ENCODE assay signal across 8 cellular contexts in the genomic region with DNA sequence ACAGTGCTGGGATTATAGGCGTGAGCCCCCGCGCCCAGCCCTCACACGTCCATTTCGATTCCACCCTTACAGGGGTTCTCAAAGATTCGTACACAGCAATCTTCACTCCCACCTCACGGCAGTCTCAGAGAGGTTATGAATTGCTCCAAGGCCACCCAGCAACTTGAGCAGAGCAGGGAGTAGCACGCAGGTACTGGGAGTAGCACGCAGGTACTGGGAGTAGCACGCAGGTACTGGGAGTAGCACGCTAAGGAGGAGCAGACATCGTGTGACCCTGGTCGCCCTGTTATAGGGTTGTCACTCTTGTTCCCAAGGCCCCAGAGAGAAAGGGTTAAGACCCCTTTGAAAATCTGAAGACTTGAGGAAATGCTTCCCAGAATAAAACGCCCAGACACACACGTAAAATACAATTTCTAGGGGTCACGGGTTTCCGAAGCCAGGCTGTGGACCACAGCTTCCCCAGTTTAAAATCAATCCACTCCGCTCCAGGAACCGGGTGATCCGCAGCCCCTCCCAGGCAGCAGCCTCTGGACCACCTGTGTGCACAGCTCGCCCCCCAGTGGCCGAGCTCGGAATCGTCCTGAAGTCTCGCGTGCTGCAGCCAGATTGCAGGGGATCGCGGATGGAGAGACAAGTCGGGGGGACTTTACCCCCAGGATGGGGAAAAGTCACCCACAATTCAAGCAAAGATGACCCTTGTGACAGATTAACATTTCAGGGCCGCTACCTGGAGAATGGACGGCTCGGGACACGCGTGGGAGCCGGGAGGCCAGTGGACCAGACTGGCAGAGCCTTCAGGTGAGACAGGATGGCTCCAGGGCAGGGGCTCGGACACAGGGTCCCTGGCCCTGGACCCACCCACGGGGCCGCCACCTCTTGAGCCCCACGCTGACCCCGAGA.
DNase-seq lines count a peak whose midpoint lies in the region; ATAC-seq and TF ChIP-seq lines count a peak whose summit lies in the region.

No MANE protein-coding gene starts in this region.

- H3K4me1 ChIP-seq in CD4-positive, CD25-positive, alpha-beta regulatory T cell (ENCODE audit: control insufficient read depth, insufficient read depth, low read length, poor library complexity, severe bottlenecking): peaks cover 17% of the 10 kb centered on the region
- H3K4me1 ChIP-seq in mucosa of descending colon (ENCODE audit: low read depth): peaks cover 11% of the 10 kb centered on the region

- peaks cover 17 to 28% (median 20%) of the 10 kb centered on the region in 4 donors for H3K4me1 Mint-ChIP-seq in CD4-positive, CD25-positive, alpha-beta regulatory T cell
- peaks cover 46% of the 10 kb centered on the region for H3K4me1 Mint-ChIP-seq in activated CD8-positive, alpha-beta memory T cell treated with anti-CD3 and anti-CD28 coated beads, Interleukin-2, amount 10 ng/mL, durations not matched to agents 7 days and 5 days
- peaks cover 2% of the 10 kb centered on the region for H3K4me1 Mint-ChIP-seq in endothelial cell (ENCODE audit: unreplicated experiment)

- no peak overlapping the region for H3K27ac Mint-ChIP-seq in CD4-positive, CD25-positive, alpha-beta regulatory T cell
- H3K27ac Mint-ChIP-seq in activated CD8-positive, alpha-beta memory T cell treated with anti-CD3 and anti-CD28 coated beads, Interleukin-2, amount 10 ng/mL, durations not matched to agents 7 days and 5 days: no peak overlapping the region
- no peak overlapping the region for H3K27ac Mint-ChIP-seq in endothelial cell (ENCODE audit: unreplicated experiment)

- H3K9me3 ChIP-seq in CD4-positive, CD25-positive, alpha-beta regulatory T cell (ENCODE audit: control insufficient read depth in 2 of 2, low read length in 2 of 2): no peaks in the 10 kb centered on the region
- no peaks in the 10 kb centered on the region for H3K9me3 ChIP-seq in mucosa of descending colon

- H3K4me3 ChIP-seq in CD4-positive, CD25-positive, alpha-beta regulatory T cell (ENCODE audit: low read depth, low read length): no peak overlapping the region
- H3K4me3 ChIP-seq in mucosa of descending colon: no peak overlapping the region

- H3K9me3 Mint-ChIP-seq in CD4-positive, CD25-positive, alpha-beta regulatory T cell: peaks cover 0 to 3% (median 0%) of the 10 kb centered on the region in 7 donors
- H3K9me3 Mint-ChIP-seq in activated CD8-positive, alpha-beta memory T cell treated with anti-CD3 and anti-CD28 coated beads, Interleukin-2, amount 10 ng/mL, durations not matched to agents 7 days and 5 days (ENCODE audit: low read depth): no peaks in the 10 kb centered on the region
- H3K9me3 Mint-ChIP-seq in endothelial cell (ENCODE audit: unreplicated experiment): no peaks in the 10 kb centered on the region

- peak; percentile 60 to 65 (median 62) for DNase-seq in CD4-positive, CD25-positive, alpha-beta regulatory T cell
- peak; percentile 74 for DNase-seq in HPDE6-E6E7 (ENCODE audit: extremely low spot score)
- peak; percentile 61 to 75 for DNase-seq in NOMO-1 (lab: John Stamatoyannopoulos, UW; ENCODE audit: unreplicated experiment in 2 of 2)
- DNase-seq in activated CD8-positive, alpha-beta memory T cell treated with anti-CD3 and anti-CD28 coated beads, Interleukin-2, amount 10 ng/mL, durations not matched to agents 7 days and 5 days: peak; percentile 86
- DNase-seq in endothelial cell (ENCODE audit: low spot score): peak; percentile 93
- peak; percentile 82 to 95 (median 89) for DNase-seq in mucosa of descending colon
- DNase-seq in stimulated activated CD8-positive, alpha-beta memory T cell treated with anti-CD3 and anti-CD28 coated beads, Interleukin-4, amount 100 ng/mL, for 48 hours: peak; percentile 96

- peak; percentile 98 for TF ChIP-seq CTCF in endothelial cell (IDR thresholded peaks at IDR 0.05; ENCODE audit: unreplicated experiment)
- peak; percentile 90 for TF ChIP-seq CTCF in mucosa of descending colon (IDR thresholded peaks at IDR 0.05)

- ATAC-seq in CD4-positive, CD25-positive, alpha-beta regulatory T cell (ENCODE audit: low read depth in 2 of 2): peak; percentile 37 to 50
- no peak for ATAC-seq in activated CD8-positive, alpha-beta memory T cell treated with anti-CD3 and anti-CD28 coated beads, Interleukin-2, amount 10 ng/mL, durations not matched to agents 7 days and 5 days
- ATAC-seq in mucosa of descending colon: peak; percentile 79
- ATAC-seq in HG02678 (IDR thresholded peaks at IDR 0.05; ENCODE audit: unreplicated experiment): no peak

- peak overlapping the region in 1 of 4 donors; percentile 50 for H3K4me3 Mint-ChIP-seq in CD4-positive, CD25-positive, alpha-beta regulatory T cell
- H3K4me3 Mint-ChIP-seq in activated CD8-positive, alpha-beta memory T cell treated with anti-CD3 and anti-CD28 coated beads, Interleukin-2, amount 10 ng/mL, durations not matched to agents 7 days and 5 days: no peak overlapping the region
- H3K4me3 Mint-ChIP-seq in endothelial cell (ENCODE audit: unreplicated experiment): no peak overlapping the region

- H3K36me3 Mint-ChIP-seq in CD4-positive, CD25-positive, alpha-beta regulatory T cell: no peaks in the 10 kb centered on the region
- H3K36me3 Mint-ChIP-seq in activated CD8-positive, alpha-beta memory T cell treated with anti-CD3 and anti-CD28 coated beads, Interleukin-2, amount 10 ng/mL, durations not matched to agents 7 days and 5 days: peaks cover 6% of the 10 kb centered on the region
- no peaks in the 10 kb centered on the region for H3K36me3 Mint-ChIP-seq in endothelial cell (ENCODE audit: low read depth, unreplicated experiment)

- H3K27ac ChIP-seq in CD4-positive, CD25-positive, alpha-beta regulatory T cell (ENCODE audit: insufficient read depth, low read length, poor library complexity, severe bottlenecking): no peak overlapping the region

- H3K27me3 ChIP-seq in CD4-positive, CD25-positive, alpha-beta regulatory T cell (ENCODE audit: control insufficient read depth, insufficient read depth, low read length): no peaks in the 10 kb centered on the region

- H3K27me3 Mint-ChIP-seq in CD4-positive, CD25-positive, alpha-beta regulatory T cell: peaks cover 11% of the 10 kb centered on the region
- peaks cover 44% of the 10 kb centered on the region for H3K27me3 Mint-ChIP-seq in activated CD8-positive, alpha-beta memory T cell treated with anti-CD3 and anti-CD28 coated beads, Interleukin-2, amount 10 ng/mL, durations not matched to agents 7 days and 5 days
- H3K27me3 Mint-ChIP-seq in endothelial cell (ENCODE audit: unreplicated experiment): peaks cover 14% of the 10 kb centered on the region

- CTCF ChIA-PET in activated CD8-positive, alpha-beta memory T cell treated with anti-CD3 and anti-CD28 coated beads, Interleukin-2, amount 10 ng/mL, durations not matched to agents 7 days and 5 days (lab: Charles Lee): interaction anchor here (0.6 to 2.0 kb wide), 27 partner anchors 9 to 739 kb away, joined by 3 to 9 read pairs (median 3); partner anchors contain the start of gene NCOR2

- H3K36me3 ChIP-seq in CD4-positive, CD25-positive, alpha-beta regulatory T cell (ENCODE audit: control insufficient read depth, insufficient read depth, low read length): no peaks in the 10 kb centered on the region
- H3K36me3 ChIP-seq in mucosa of descending colon (ENCODE audit: low read depth): no peaks in the 10 kb centered on the region

- intact Hi-C loops in mucosa of descending colon (cut with DNase I, micrococcal nuclease): loop anchor here in 1 of 2 donors (5.0 to 10.0 kb wide), 2 partner anchors 207 to 734 kb away; partner anchors contain the start of gene NCOR2

Comparison
In these comparisons a context has a peak if more than half of its experiments do, and no peak if none do; other contexts are left out.
1. ATAC-seq: peak in CD4-positive, CD25-positive, alpha-beta regulatory T cell (2 of 2) and mucosa of descending colon (single experiment); none in activated CD8-positive, alpha-beta memory T cell treated with anti-CD3 and anti-CD28 coated beads, Interleukin-2, amount 10 ng/mL, durations not matched to agents 7 days and 5 days (single experiment) and HG02678 (single experiment).
2. Peak in every context shown above with its lines, with median percentiles within 50 percentile points of each other: DNase-seq.